ENCODE assay signal across 19 cellular contexts in the genomic region with DNA sequence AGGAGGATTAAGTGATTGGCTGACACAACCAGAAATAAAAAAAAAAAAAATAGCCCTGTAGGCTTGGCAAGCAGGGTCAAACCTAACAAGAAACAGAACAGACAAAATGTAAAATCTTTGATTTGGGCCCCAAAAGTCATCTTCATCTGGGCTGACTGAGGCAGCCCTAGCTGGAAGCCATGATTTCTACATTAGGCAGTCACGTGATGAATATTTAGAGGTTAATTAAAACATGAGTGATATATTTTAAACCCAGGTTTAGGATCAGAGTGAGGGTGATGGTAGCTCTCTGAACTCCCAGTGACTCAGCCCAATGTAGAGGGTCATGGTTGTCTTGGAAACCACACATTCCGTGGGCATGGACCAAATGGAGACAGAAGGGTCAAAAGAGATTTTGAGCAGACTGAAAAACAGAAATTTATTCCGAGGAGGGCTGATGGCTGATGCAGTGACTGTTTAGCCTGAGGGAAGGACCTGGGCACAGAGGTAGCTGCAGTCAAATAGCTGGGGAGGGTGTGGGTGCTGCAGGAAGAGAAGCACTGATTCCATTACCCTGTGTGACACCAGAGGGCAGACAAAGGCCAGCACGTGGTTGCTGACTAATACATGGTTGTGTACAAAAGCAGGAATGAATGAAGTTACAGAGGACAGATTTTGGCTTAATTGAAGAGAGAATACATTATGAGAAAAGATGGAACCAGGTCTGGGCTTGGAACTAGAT.
DNase-seq lines count a peak whose midpoint lies in the region; ATAC-seq and TF ChIP-seq lines count a peak whose summit lies in the region.
"Had no signal": no experiment of that assay in that cellular context is flagged by ENCODE, and none has a peak within 500 bp of the region (broad histone marks: within the 10 kb centered on the region; RNA-seq: fewer than 3 reads in every experiment).

No MANE protein-coding gene starts in this region.

- H3K4me2 ChIP-seq in mesendoderm (ENCODE audit: low read length) = no peak overlapping the region
- H3K4me2 ChIP-seq: GM23338 had no signal

- H3K4me1 ChIP-seq in RWPE2 (ENCODE audit: insufficient read depth, poor library complexity, severe bottlenecking) = no peaks in the 10 kb centered on the region
- no peaks in the 10 kb centered on the region for H3K4me1 ChIP-seq in mesendoderm (ENCODE audit: control insufficient read depth, low read depth, low read length)

- no peak for TF ChIP-seq POLR2A in erythroblast (IDR thresholded peaks at IDR 0.05; ENCODE audit: low read length)

- no peak overlapping the region for H3K27ac ChIP-seq in RWPE2 (ENCODE audit: poor library complexity, severe bottlenecking)
- no peak overlapping the region for H3K27ac ChIP-seq in mesendoderm (ENCODE audit: low read depth, low read length)

- no peak overlapping the region for H3K18ac ChIP-seq in mesendoderm (ENCODE audit: low read length)

- H3K4me3 ChIP-seq in GM06990 (replicated peaks; ENCODE audit: low read depth, low read length) = no peak overlapping the region
- H3K4me3 ChIP-seq in RWPE2 (ENCODE audit: severe bottlenecking) = no peak overlapping the region
- no peak overlapping the region for H3K4me3 ChIP-seq in mesendoderm (ENCODE audit: low read length)
- H3K4me3 ChIP-seq: GM23338 had no signal

- H3K9me3 ChIP-seq in RWPE2 (ENCODE audit: severe bottlenecking) = peaks cover 7% of the 10 kb centered on the region

- no peak for DNase-seq in GM06990 (ENCODE audit: extremely low read depth, insufficient read length)
- peak; percentile 1 for DNase-seq in LoVo (ENCODE audit: low spot score)
- DNase-seq in RWPE2 (ENCODE audit: low spot score) = no peak
- peak; percentile 63 for DNase-seq in mesendoderm
- no peak for DNase-seq in erythroblast (lab: John Stamatoyannopoulos, UW)
- no peak for DNase-seq in NCI-H187 treated with DMSO at 0.1 percent for 48 hours (lab: John Stamatoyannopoulos, UW)
- DNase-seq: activated effector memory CD4-positive, alpha-beta T cell treated with anti-CD3 and anti-CD28 coated beads, Interleukin-2, amount 50 U/mL, for 16 hours; amygdala; C1 segment of cervical spinal cord; effector CD4-positive, alpha-beta T cell; naive B cell; NCI-H187; NCI-H524 treated with DMSO at 0.1 percent for 48 hours; stimulated activated naive CD8-positive, alpha-beta T cell treated with anti-CD3 and anti-CD28 coated beads, Interleukin-15, Interleukin-2, amounts not matched to agents 100 U/mL and 50 U/mL, for 24 hours; T-helper 17 cell had no signal

- no peaks in the 10 kb centered on the region for H3K36me3 ChIP-seq in GM06990 (ENCODE audit: control insufficient read depth, insufficient read depth, low read length)
- H3K36me3 ChIP-seq in RWPE2 (ENCODE audit: low read depth) = no peaks in the 10 kb centered on the region
- H3K36me3 ChIP-seq in mesendoderm (ENCODE audit: control insufficient read depth, insufficient read depth, low read length) = no peaks in the 10 kb centered on the region

- H3K27me3 ChIP-seq in GM06990 (replicated peaks; ENCODE audit: control insufficient read depth, insufficient read depth, low read length) (no peaks in the 10 kb centered on the region), RWPE2 (ENCODE audit: insufficient read depth, poor library complexity, severe bottlenecking) (no peaks in the 10 kb centered on the region), mesendoderm (ENCODE audit: insufficient read depth, low read length, poor library complexity) (no peaks in the 10 kb centered on the region)

- H2BK15ac ChIP-seq in mesendoderm (replicated peaks; ENCODE audit: low read depth) = no peak overlapping the region

- H2AK5ac ChIP-seq in mesendoderm (ENCODE audit: low read length) = no peak overlapping the region

- no peak overlapping the region for H2BK120ac ChIP-seq in mesendoderm (ENCODE audit: low read depth, low read length)

- no peaks in the 10 kb centered on the region for H3K79me2 ChIP-seq in mesendoderm (ENCODE audit: control insufficient read depth, insufficient read depth, low read length)

- H3K23ac ChIP-seq in mesendoderm (ENCODE audit: low read length) = no peak overlapping the region

- WGBS in mesendoderm (ENCODE audit: extremely low coverage, insufficient coverage, low lambda C conversion rate) = no CpG with 5 or more reads among the region's 4 CpGs

- TF ChIP-seq CTCF in GM06990 (IDR thresholded peaks at IDR 0.05; ENCODE audit: insufficient read depth, low read length, poor library complexity, severe bottlenecking) = peak; percentile 22
- no peak for TF ChIP-seq CTCF in RWPE2 (IDR thresholded peaks at IDR 0.05; ENCODE audit: poor library complexity, severe bottlenecking)

- ATAC-seq in RWPE2 (ENCODE audit: low read depth) = peak; percentile 9; the same call in 1 of the 3 replicates
- no peak for ATAC-seq in HG02588 (IDR thresholded peaks at IDR 0.05; ENCODE audit: unreplicated experiment)
- ATAC-seq in HG02610 (IDR thresholded peaks at IDR 0.05; ENCODE audit: unreplicated experiment) = no peak
- ATAC-seq: activated CD4-positive, CD25-positive, alpha-beta regulatory T cell treated with anti-CD3 and anti-CD28 coated beads, Interleukin-2, amount 50 U/mL, for 24 hours; GM23338; stimulated activated naive CD8-positive, alpha-beta T cell treated with anti-CD3 and anti-CD28 coated beads, Interleukin-15, Interleukin-2, amounts not matched to agents 100 U/mL and 50 U/mL, for 24 hours; T-helper 17 cell had no signal

- no peak overlapping the region for H3K9ac ChIP-seq in mesendoderm (ENCODE audit: low read length)

- H3K4ac ChIP-seq in mesendoderm (ENCODE audit: low read depth, low read length) = no peak overlapping the region

- H4K8ac ChIP-seq in mesendoderm (ENCODE audit: low read depth, low read length) = no peak overlapping the region

- no peak overlapping the region for H4K5ac ChIP-seq in mesendoderm (ENCODE audit: low read length)

- no peaks in the 10 kb centered on the region for H3K79me1 ChIP-seq in mesendoderm (ENCODE audit: low read length)

- H2BK5ac ChIP-seq in mesendoderm (ENCODE audit: low read length) = no peak overlapping the region

- no peak overlapping the region for H3K56ac ChIP-seq in mesendoderm (ENCODE audit: low read length)

Comparison
In these comparisons a context has a peak if more than half of its experiments do, and no peak if none do; other contexts are left out.
1. DNase-seq: peak in LoVo (single experiment) and mesendoderm (single experiment); none in GM06990 (single experiment), RWPE2 (single experiment), erythroblast (0 of 2) and NCI-H187 treated with DMSO at 0.1 percent for 48 hours (single experiment).